In genomic region chr14:23567186-23568020, GRCh38 we compare ENCODE assay signal across 1 cellular context.
TF ChIP-seq lines count a peak whose summit lies in the region.

A gene with protein sequence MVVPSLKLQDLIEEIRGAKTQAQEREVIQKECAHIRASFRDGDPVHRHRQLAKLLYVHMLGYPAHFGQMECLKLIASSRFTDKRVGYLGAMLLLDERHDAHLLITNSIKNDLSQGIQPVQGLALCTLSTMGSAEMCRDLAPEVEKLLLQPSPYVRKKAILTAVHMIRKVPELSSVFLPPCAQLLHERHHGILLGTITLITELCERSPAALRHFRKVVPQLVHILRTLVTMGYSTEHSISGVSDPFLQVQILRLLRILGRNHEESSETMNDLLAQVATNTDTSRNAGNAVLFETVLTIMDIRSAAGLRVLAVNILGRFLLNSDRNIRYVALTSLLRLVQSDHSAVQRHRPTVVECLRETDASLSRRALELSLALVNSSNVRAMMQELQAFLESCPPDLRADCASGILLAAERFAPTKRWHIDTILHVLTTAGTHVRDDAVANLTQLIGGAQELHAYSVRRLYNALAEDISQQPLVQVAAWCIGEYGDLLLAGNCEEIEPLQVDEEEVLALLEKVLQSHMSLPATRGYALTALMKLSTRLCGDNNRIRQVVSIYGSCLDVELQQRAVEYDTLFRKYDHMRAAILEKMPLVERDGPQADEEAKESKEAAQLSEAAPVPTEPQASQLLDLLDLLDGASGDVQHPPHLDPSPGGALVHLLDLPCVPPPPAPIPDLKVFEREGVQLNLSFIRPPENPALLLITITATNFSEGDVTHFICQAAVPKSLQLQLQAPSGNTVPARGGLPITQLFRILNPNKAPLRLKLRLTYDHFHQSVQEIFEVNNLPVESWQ (minus strand): TSS chr14:23567791. CDS start chr14:23567314, 477 bp downstream.

TF ChIP-seq in HepG2, 621 proteins besides CTCF, POLR2A, EP300 and RAD21 (continued from another document and continues in another):
- no peak; the same call in none of the 2 replicates for TF ChIP-seq ZBTB33 (CRISPR knock-in tag; IDR thresholded peaks at IDR 0.05)
- no peak for TF ChIP-seq ZMAT5 (CRISPR knock-in tag; IDR thresholded peaks at IDR 0.05; ENCODE audit: borderline replicate concordance, low read depth)
- TF ChIP-seq THAP7 (CRISPR knock-in tag; IDR thresholded peaks at IDR 0.05): peak; percentile 87
- peak; percentile 43; the same call in 1 of the 2 replicates for TF ChIP-seq KLF11 (CRISPR knock-in tag; IDR thresholded peaks at IDR 0.05)
- TF ChIP-seq KDM5A (IDR thresholded peaks at IDR 0.05; ENCODE audit: borderline replicate concordance, low read length): peak; percentile 94
- TF ChIP-seq, protein P1, sequence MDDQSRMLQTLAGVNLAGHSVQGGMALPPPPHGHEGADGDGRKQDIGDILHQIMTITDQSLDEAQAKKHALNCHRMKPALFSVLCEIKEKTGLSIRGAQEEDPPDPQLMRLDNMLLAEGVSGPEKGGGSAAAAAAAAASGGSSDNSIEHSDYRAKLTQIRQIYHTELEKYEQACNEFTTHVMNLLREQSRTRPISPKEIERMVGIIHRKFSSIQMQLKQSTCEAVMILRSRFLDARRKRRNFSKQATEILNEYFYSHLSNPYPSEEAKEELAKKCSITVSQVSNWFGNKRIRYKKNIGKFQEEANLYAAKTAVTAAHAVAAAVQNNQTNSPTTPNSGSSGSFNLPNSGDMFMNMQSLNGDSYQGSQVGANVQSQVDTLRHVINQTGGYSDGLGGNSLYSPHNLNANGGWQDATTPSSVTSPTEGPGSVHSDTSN (CRISPR knock-in tag; IDR thresholded peaks at IDR 0.05; ENCODE audit: borderline replicate concordance): no peak
- TF ChIP-seq ZMYM3 (CRISPR knock-in tag; IDR thresholded peaks at IDR 0.05): peak; percentile 86
- TF ChIP-seq ZNF605 (CRISPR knock-in tag; IDR thresholded peaks at IDR 0.05): peak; percentile 98
- peak; percentile 89; the same call in 1 of the 2 replicates for TF ChIP-seq ZNF362 (CRISPR knock-in tag; IDR thresholded peaks at IDR 0.05; ENCODE audit: borderline replicate concordance)
- TF ChIP-seq CREM (IDR thresholded peaks at IDR 0.05): no peak; the same call in 1 of the 2 replicates
- peak; percentile 44; the same call in 1 of the 2 replicates for TF ChIP-seq CREM (CRISPR knock-in tag; IDR thresholded peaks at IDR 0.05)
- TF ChIP-seq ZNF33B (CRISPR knock-in tag; IDR thresholded peaks at IDR 0.05): peak; percentile 96
- no peak for TF ChIP-seq ZNF121 (CRISPR knock-in tag; IDR thresholded peaks at IDR 0.05)
- TF ChIP-seq ETS1 (CRISPR knock-in tag; IDR thresholded peaks at IDR 0.05): no peak; the same call in 1 of the 2 replicates
- TF ChIP-seq ZNF274 (CRISPR knock-in tag; IDR thresholded peaks at IDR 0.05): peak; percentile 98; the same call in 1 of the 2 replicates
- TF ChIP-seq, protein P2, sequence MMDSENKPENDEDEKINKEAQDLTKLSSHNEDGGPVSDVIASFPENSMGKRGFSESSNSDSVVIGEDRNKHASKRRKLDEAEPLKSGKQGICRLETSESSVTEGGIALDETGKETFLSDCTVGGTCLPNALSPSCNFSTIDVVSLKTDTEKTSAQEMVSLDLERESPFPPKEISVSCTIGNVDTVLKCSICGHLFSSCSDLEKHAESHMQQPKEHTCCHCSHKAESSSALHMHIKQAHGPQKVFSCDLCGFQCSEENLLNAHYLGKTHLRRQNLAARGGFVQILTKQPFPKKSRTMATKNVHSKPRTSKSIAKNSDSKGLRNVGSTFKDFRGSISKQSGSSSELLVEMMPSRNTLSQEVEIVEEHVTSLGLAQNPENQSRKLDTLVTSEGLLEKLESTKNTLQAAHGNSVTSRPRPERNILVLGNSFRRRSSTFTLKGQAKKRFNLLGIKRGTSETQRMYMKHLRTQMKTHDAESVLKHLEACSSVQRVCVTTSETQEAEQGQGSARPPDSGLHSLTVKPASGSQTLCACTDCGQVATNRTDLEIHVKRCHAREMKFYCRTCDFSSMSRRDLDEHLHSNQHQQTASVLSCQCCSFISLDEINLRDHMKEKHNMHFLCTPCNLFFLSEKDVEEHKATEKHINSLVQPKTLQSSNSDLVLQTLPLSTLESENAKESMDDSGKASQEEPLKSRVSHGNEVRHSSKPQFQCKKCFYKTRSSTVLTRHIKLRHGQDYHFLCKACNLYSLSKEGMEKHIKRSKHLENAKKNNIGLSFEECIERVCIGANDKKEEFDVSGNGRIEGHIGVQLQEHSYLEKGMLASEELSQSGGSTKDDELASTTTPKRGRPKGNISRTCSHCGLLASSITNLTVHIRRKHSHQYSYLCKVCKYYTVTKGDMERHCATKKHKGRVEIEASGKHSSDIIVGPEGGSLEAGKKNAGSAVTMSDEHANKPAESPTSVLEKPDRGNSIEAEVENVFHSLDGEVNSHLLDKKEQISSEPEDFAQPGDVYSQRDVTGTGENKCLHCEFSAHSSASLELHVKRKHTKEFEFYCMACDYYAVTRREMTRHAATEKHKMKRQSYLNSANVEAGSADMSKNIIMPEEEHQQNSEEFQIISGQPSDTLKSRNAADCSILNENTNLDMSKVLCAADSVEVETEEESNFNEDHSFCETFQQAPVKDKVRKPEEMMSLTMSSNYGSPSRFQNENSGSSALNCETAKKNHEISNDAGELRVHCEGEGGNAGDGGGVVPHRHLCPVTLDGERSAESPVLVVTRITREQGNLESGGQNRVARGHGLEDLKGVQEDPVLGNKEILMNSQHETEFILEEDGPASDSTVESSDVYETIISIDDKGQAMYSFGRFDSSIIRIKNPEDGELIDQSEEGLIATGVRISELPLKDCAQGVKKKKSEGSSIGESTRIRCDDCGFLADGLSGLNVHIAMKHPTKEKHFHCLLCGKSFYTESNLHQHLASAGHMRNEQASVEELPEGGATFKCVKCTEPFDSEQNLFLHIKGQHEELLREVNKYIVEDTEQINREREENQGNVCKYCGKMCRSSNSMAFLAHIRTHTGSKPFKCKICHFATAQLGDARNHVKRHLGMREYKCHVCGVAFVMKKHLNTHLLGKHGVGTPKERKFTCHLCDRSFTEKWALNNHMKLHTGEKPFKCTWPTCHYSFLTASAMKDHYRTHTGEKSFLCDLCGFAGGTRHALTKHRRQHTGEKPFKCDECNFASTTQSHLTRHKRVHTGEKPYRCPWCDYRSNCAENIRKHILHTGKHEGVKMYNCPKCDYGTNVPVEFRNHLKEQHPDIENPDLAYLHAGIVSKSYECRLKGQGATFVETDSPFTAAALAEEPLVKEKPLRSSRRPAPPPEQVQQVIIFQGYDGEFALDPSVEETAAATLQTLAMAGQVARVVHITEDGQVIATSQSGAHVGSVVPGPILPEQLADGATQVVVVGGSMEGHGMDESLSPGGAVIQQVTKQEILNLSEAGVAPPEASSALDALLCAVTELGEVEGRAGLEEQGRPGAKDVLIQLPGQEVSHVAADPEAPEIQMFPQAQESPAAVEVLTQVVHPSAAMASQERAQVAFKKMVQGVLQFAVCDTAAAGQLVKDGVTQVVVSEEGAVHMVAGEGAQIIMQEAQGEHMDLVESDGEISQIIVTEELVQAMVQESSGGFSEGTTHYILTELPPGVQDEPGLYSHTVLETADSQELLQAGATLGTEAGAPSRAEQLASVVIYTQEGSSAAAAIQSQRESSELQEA (CRISPR knock-in tag; IDR thresholded peaks at IDR 0.05; ENCODE audit: not compliant biosample characterization): peak; percentile 98
- TF ChIP-seq, protein P3, sequence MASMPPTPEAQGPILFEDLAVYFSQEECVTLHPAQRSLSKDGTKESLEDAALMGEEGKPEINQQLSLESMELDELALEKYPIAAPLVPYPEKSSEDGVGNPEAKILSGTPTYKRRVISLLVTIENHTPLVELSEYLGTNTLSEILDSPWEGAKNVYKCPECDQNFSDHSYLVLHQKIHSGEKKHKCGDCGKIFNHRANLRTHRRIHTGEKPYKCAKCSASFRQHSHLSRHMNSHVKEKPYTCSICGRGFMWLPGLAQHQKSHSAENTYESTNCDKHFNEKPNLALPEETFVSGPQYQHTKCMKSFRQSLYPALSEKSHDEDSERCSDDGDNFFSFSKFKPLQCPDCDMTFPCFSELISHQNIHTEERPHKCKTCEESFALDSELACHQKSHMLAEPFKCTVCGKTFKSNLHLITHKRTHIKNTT (CRISPR knock-in tag; IDR thresholded peaks at IDR 0.05): 0 out of 2 replicates have a peak, but pooled peaks have one; percentile 81
- TF ChIP-seq ZNF572 (CRISPR knock-in tag; IDR thresholded peaks at IDR 0.05): peak; percentile 82; the same call in 1 of the 2 replicates
- TF ChIP-seq, protein P4, sequence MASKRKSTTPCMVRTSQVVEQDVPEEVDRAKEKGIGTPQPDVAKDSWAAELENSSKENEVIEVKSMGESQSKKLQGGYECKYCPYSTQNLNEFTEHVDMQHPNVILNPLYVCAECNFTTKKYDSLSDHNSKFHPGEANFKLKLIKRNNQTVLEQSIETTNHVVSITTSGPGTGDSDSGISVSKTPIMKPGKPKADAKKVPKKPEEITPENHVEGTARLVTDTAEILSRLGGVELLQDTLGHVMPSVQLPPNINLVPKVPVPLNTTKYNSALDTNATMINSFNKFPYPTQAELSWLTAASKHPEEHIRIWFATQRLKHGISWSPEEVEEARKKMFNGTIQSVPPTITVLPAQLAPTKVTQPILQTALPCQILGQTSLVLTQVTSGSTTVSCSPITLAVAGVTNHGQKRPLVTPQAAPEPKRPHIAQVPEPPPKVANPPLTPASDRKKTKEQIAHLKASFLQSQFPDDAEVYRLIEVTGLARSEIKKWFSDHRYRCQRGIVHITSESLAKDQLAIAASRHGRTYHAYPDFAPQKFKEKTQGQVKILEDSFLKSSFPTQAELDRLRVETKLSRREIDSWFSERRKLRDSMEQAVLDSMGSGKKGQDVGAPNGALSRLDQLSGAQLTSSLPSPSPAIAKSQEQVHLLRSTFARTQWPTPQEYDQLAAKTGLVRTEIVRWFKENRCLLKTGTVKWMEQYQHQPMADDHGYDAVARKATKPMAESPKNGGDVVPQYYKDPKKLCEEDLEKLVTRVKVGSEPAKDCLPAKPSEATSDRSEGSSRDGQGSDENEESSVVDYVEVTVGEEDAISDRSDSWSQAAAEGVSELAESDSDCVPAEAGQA (IDR thresholded peaks at IDR 0.05; ENCODE audit: low read depth): peak; percentile 69; the same call in 1 of the 2 replicates
- TF ChIP-seq, protein P4 (CRISPR knock-in tag; IDR thresholded peaks at IDR 0.05; ENCODE audit: borderline replicate concordance): no peak
- 0 out of 2 replicates have a peak, but pooled peaks have one; percentile 59 for TF ChIP-seq ZIK1 (CRISPR knock-in tag; IDR thresholded peaks at IDR 0.05; ENCODE audit: borderline replicate concordance, low read depth)
- TF ChIP-seq MXD4 (CRISPR knock-in tag; IDR thresholded peaks at IDR 0.05): peak; percentile 87
